12 cellular contexts compared by ENCODE assay signal in the genomic region with DNA sequence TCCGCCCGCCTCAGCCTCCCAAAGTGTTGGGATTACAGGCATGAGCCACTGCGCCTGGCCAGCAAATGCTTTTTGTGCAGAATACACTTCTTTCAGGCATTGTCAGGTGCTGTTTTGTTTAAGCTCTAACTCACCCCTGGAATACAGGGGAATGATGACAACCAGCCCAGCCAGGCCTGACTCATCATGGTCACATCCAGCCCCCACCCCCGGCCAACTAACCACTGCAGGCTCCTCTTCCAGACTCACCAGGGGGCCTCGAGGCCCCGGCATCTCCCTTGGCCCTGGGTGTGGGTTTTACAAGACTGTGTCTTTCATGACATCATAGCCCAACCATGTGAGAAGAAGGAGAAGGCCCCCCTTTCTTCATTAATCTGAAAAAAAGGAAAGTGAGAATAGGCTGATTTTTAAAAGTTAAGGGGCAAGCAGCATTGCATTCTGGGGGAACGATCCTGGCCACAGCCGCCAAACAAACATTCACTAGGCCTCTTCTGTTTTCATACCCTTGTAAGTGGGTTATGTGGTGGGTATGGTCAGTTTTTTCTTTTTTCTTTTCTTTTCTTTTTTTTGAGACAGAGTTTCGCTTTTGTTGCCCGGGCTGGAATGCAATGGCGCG. TPM values are rescaled to one million over a fixed set of nuclear protein-coding genes. Genes with fewer than 3 reads are reported as not detected.
DNase-seq lines count a peak whose midpoint lies in the region; ATAC-seq and TF ChIP-seq lines count a peak whose summit lies in the region.
"Had no signal": no experiment of that assay in that cellular context is flagged by ENCODE, and none has a peak within 500 bp of the region (broad histone marks: within the 10 kb centered on the region; RNA-seq: fewer than 3 reads in every experiment).

No MANE protein-coding gene starts in this region.

- no peaks in the 10 kb centered on the region for H3F3A ChIP-seq in MM.1S (ENCODE audit: insufficient read depth, low read length)

- no peak overlapping the region for H3K9ac ChIP-seq in MM.1S (ENCODE audit: low read length)

- intact Hi-C loops in activated T-helper 1 cell treated with anti-CD3 and anti-CD28 coated beads, Interleukin-12 subunit alpha, Interleukin-12 subunit beta, Interleukin-2, Interleukin-4 antibody, amounts not matched to agents 30 ng/mL and 10 ng/mL and 1 ng/mL, durations not matched to agents 14 hours and 24 hours and 36 hours (cut with micrococcal nuclease): no loop called here

- DNase-seq in ELF-1 (ENCODE audit: low read depth, low spot score) (peak; percentile 93), RKO (ENCODE audit: low spot score) (peak; percentile 66), fibroblast of gingiva (ENCODE audit: low read depth) (peak; percentile 82), non-pigmented ciliary epithelial cell (ENCODE audit: low read depth) (peak; percentile 99), MM.1S (no peak), NCI-H187 treated with DMSO at 0.1 percent for 48 hours (lab: John Stamatoyannopoulos, UW) (no peak)
- DNase-seq in activated T-helper 1 cell treated with anti-CD3 and anti-CD28 coated beads, Interleukin-12 subunit alpha, Interleukin-12 subunit beta, Interleukin-2, Interleukin-4 antibody, amounts not matched to agents 30 ng/mL and 10 ng/mL and 1 ng/mL, durations not matched to agents 14 hours and 24 hours and 36 hours (ENCODE audit: low spot score): no peak
- DNase-seq: naive B cell; stimulated activated naive B cell treated with anti-CD40 and anti-IgM and Interleukin-4, amounts not matched to agents 10 μg/mL and 1 μg/mL and 100 μg/mL, for 72 hours had no signal

- H3K79me2 ChIP-seq in MM.1S (ENCODE audit: low read length): no peaks in the 10 kb centered on the region

- no peaks in the 10 kb centered on the region for H3K36me3 ChIP-seq in MM.1S (replicated peaks; ENCODE audit: insufficient read depth, low read length)
- H3K36me3 ChIP-seq: cardiac muscle cell had no signal

- no peaks in the 10 kb centered on the region for H3K9me3 ChIP-seq in MM.1S (replicated peaks; ENCODE audit: insufficient read depth, low read length)

- no peaks in the 10 kb centered on the region for H3K4me1 Mint-ChIP-seq in activated T-helper 1 cell treated with anti-CD3 and anti-CD28 coated beads, Interleukin-12 subunit alpha, Interleukin-12 subunit beta, Interleukin-2, Interleukin-4 antibody, amounts not matched to agents 30 ng/mL and 10 ng/mL and 1 ng/mL, durations not matched to agents 14 hours and 24 hours and 36 hours (ENCODE audit: low read depth)
- H3K4me1 Mint-ChIP-seq: stimulated activated naive B cell treated with anti-CD40 and anti-IgM and Interleukin-4, amounts not matched to agents 10 μg/mL and 1 μg/mL and 100 μg/mL, for 72 hours had no signal

- H3K36me3 Mint-ChIP-seq in activated T-helper 1 cell treated with anti-CD3 and anti-CD28 coated beads, Interleukin-12 subunit alpha, Interleukin-12 subunit beta, Interleukin-2, Interleukin-4 antibody, amounts not matched to agents 30 ng/mL and 10 ng/mL and 1 ng/mL, durations not matched to agents 14 hours and 24 hours and 36 hours (ENCODE audit: low read depth): no peaks in the 10 kb centered on the region
- H3K36me3 Mint-ChIP-seq: stimulated activated naive B cell treated with anti-CD40 and anti-IgM and Interleukin-4, amounts not matched to agents 10 μg/mL and 1 μg/mL and 100 μg/mL, for 72 hours had no signal

- H2AFZ ChIP-seq in MM.1S (ENCODE audit: low read length): no peak overlapping the region

- H3K27ac ChIP-seq in MM.1S (ENCODE audit: low read length): no peak overlapping the region
- H3K27ac ChIP-seq: cardiac muscle cell, SK-N-MC had no signal

- no peaks in the 10 kb centered on the region for H4K20me1 ChIP-seq in MM.1S (ENCODE audit: insufficient read depth, low read length)

- no peak overlapping the region for H3K4me3 ChIP-seq in MM.1S (ENCODE audit: low read length)
- H3K4me3 ChIP-seq: cardiac muscle cell, SK-N-MC had no signal

- H3K9me2 ChIP-seq in MM.1S (replicated peaks; ENCODE audit: insufficient read depth, low read length): no peaks in the 10 kb centered on the region

- no peak overlapping the region for H3K4me3 Mint-ChIP-seq in activated T-helper 1 cell treated with anti-CD3 and anti-CD28 coated beads, Interleukin-12 subunit alpha, Interleukin-12 subunit beta, Interleukin-2, Interleukin-4 antibody, amounts not matched to agents 30 ng/mL and 10 ng/mL and 1 ng/mL, durations not matched to agents 14 hours and 24 hours and 36 hours
- H3K4me3 Mint-ChIP-seq: stimulated activated naive B cell treated with anti-CD40 and anti-IgM and Interleukin-4, amounts not matched to agents 10 μg/mL and 1 μg/mL and 100 μg/mL, for 72 hours had no signal

- TF ChIP-seq CTCF in MM.1S (IDR thresholded peaks at IDR 0.05; ENCODE audit: low read length): no peak

- H3K4me2 ChIP-seq in MM.1S (ENCODE audit: low read depth, low read length): no peak overlapping the region

- H3K27ac Mint-ChIP-seq in activated T-helper 1 cell treated with anti-CD3 and anti-CD28 coated beads, Interleukin-12 subunit alpha, Interleukin-12 subunit beta, Interleukin-2, Interleukin-4 antibody, amounts not matched to agents 30 ng/mL and 10 ng/mL and 1 ng/mL, durations not matched to agents 14 hours and 24 hours and 36 hours: no peak overlapping the region
- H3K27ac Mint-ChIP-seq: stimulated activated naive B cell treated with anti-CD40 and anti-IgM and Interleukin-4, amounts not matched to agents 10 μg/mL and 1 μg/mL and 100 μg/mL, for 72 hours had no signal

- no peaks in the 10 kb centered on the region for H3K9me3 Mint-ChIP-seq in activated T-helper 1 cell treated with anti-CD3 and anti-CD28 coated beads, Interleukin-12 subunit alpha, Interleukin-12 subunit beta, Interleukin-2, Interleukin-4 antibody, amounts not matched to agents 30 ng/mL and 10 ng/mL and 1 ng/mL, durations not matched to agents 14 hours and 24 hours and 36 hours
- H3K9me3 Mint-ChIP-seq: naive B cell; stimulated activated naive B cell treated with anti-CD40 and anti-IgM and Interleukin-4, amounts not matched to agents 10 μg/mL and 1 μg/mL and 100 μg/mL, for 72 hours had no signal

- ATAC-seq in HG03520 (IDR thresholded peaks at IDR 0.05; ENCODE audit: unreplicated experiment): no peak
- ATAC-seq: stimulated activated naive B cell treated with anti-CD40 and anti-IgM and Interleukin-4, amounts not matched to agents 10 μg/mL and 1 μg/mL and 100 μg/mL, for 72 hours had no signal

- peaks cover 6% of the 10 kb centered on the region for H3K27me3 Mint-ChIP-seq in activated T-helper 1 cell treated with anti-CD3 and anti-CD28 coated beads, Interleukin-12 subunit alpha, Interleukin-12 subunit beta, Interleukin-2, Interleukin-4 antibody, amounts not matched to agents 30 ng/mL and 10 ng/mL and 1 ng/mL, durations not matched to agents 14 hours and 24 hours and 36 hours (ENCODE audit: insufficient read depth)

- H3K27me3 ChIP-seq in MM.1S (replicated peaks; ENCODE audit: insufficient read depth, low read length): no peaks in the 10 kb centered on the region
- H3K27me3 ChIP-seq: cardiac muscle cell had no signal

- no peaks in the 10 kb centered on the region for H3K4me1 ChIP-seq in MM.1S (ENCODE audit: low read length)

RNA-seq across cellular contexts. Expression of a gene that starts 35.6 kb away (rescaled TPM):
- not detected in 2 replicates for total RNA-seq in activated T-helper 1 cell treated with anti-CD3 and anti-CD28 coated beads, Interleukin-12 subunit alpha, Interleukin-12 subunit beta, Interleukin-2, Interleukin-4 antibody, amounts not matched to agents 30 ng/mL and 10 ng/mL and 1 ng/mL, durations not matched to agents 14 hours and 24 hours and 36 hours

RNA-seq across cellular contexts. Expression of a gene that starts 40.8 kb away (rescaled TPM):
- total RNA-seq in activated T-helper 1 cell treated with anti-CD3 and anti-CD28 coated beads, Interleukin-12 subunit alpha, Interleukin-12 subunit beta, Interleukin-2, Interleukin-4 antibody, amounts not matched to agents 30 ng/mL and 10 ng/mL and 1 ng/mL, durations not matched to agents 14 hours and 24 hours and 36 hours: not detected in 2 replicates
- total RNA-seq: cardiac muscle cell had no signal

RNA-seq across cellular contexts. Expression of a gene that starts 41.4 kb away (rescaled TPM):
- 1.7 and 2.3 TPM in 2 replicates for total RNA-seq in activated T-helper 1 cell treated with anti-CD3 and anti-CD28 coated beads, Interleukin-12 subunit alpha, Interleukin-12 subunit beta, Interleukin-2, Interleukin-4 antibody, amounts not matched to agents 30 ng/mL and 10 ng/mL and 1 ng/mL, durations not matched to agents 14 hours and 24 hours and 36 hours

RNA-seq across cellular contexts. Expression of a gene that starts 49.2 kb away (rescaled TPM):
- total RNA-seq in activated T-helper 1 cell treated with anti-CD3 and anti-CD28 coated beads, Interleukin-12 subunit alpha, Interleukin-12 subunit beta, Interleukin-2, Interleukin-4 antibody, amounts not matched to agents 30 ng/mL and 10 ng/mL and 1 ng/mL, durations not matched to agents 14 hours and 24 hours and 36 hours: 1,681 and 1,750 TPM in 2 replicates

RNA-seq across cellular contexts. Expression of a gene that starts 49.4 kb away (rescaled TPM):
- 111 and 115 TPM in 2 replicates for total RNA-seq in activated T-helper 1 cell treated with anti-CD3 and anti-CD28 coated beads, Interleukin-12 subunit alpha, Interleukin-12 subunit beta, Interleukin-2, Interleukin-4 antibody, amounts not matched to agents 30 ng/mL and 10 ng/mL and 1 ng/mL, durations not matched to agents 14 hours and 24 hours and 36 hours

Comparison
In these comparisons a context has a peak if more than half of its experiments do, and no peak if none do; other contexts are left out.
1. DNase-seq: peak in ELF-1 (single experiment), RKO (single experiment), fibroblast of gingiva (single experiment) and non-pigmented ciliary epithelial cell (single experiment); none in MM.1S (single experiment), NCI-H187 treated with DMSO at 0.1 percent for 48 hours (single experiment) and activated T-helper 1 cell treated with anti-CD3 and anti-CD28 coated beads, Interleukin-12 subunit alpha, Interleukin-12 subunit beta, Interleukin-2, Interleukin-4 antibody, amounts not matched to agents 30 ng/mL and 10 ng/mL and 1 ng/mL, durations not matched to agents 14 hours and 24 hours and 36 hours (single experiment).